ENCODE assay signal across 8 cellular contexts in the genomic region with DNA sequence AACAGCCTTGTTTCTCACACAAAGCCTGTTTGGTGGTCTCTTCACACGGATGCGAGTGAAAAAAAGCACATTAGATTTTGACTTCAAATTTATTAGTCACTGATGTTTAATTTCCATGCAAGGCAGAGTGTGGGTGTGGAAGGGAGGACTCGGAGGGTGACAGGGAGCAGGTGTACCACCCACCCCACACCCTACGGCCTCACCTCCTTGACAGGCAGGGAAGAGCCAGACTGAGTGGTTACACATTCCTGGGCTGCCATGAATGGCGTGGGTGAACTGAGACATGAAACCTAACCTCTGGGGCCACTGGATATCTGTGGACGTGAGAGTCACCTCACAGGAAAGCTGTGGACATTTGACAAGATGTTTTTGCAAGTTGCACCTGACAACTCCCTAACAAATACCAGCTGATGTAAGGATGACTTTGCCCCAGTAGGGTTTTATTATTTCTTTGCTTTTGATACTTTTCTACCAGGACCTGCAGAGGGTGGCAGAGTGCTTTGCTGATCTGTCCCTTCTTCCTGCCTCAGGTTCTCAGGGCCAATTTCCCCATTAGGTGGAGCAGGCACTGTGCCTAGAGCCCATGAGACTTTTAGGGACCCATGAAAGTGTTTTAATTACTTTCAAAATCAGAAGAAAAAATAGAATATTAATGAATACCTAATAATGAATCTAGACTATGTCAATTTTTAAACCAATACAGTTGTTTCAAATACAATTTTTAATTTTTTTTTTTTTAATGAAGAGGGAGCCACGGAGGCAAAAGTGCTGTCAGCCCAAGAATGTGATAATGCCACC. TPM values are rescaled to one million over a fixed set of nuclear protein-coding genes. Genes with fewer than 3 reads are reported as not detected.
DNase-seq lines count a peak whose midpoint lies in the region; ATAC-seq and TF ChIP-seq lines count a peak whose summit lies in the region.

No MANE protein-coding gene starts in this region.

- peak; percentile 21 for DNase-seq in DMS153 treated with DMSO at 0.1 percent for 48 hours (lab: John Stamatoyannopoulos, UW; ENCODE audit: unreplicated experiment)
- DNase-seq in MM.1S, result peak; percentile 48
- DNase-seq in activated CD4-positive, CD25-positive, alpha-beta regulatory T cell treated with anti-CD3 and anti-CD28 coated beads, Interleukin-2, amount 50 U/mL, for 16 hours (ENCODE audit: low read depth, low spot score), result peak; percentile 26
- DNase-seq in dermis microvascular lymphatic vessel endothelial cell (ENCODE audit: low read depth in 2 of 2), result peak; percentile 65 to 83
- no peak for DNase-seq in memory B cell (ENCODE audit: low spot score in 2 of 2)
- peak; percentile 23 to 56 for DNase-seq in stimulated activated effector memory CD8-positive, alpha-beta T cell treated with anti-CD3 and anti-CD28 coated beads, Interleukin-12 subunit alpha, Interleukin-12 subunit beta, amount 100 ng/mL, for 72 hours (ENCODE audit: low spot score in 2 of 2)

- no peaks in the 10 kb centered on the region for H3K9me3 ChIP-seq in MM.1S (replicated peaks; ENCODE audit: insufficient read depth, low read length)

- peak; percentile 56 for TF ChIP-seq CTCF in MM.1S (IDR thresholded peaks at IDR 0.05; ENCODE audit: low read length)

- no peak overlapping the region for H3K27ac Mint-ChIP-seq in memory B cell
- no peak overlapping the region for H3K27ac Mint-ChIP-seq in stimulated activated effector memory CD8-positive, alpha-beta T cell treated with anti-CD3 and anti-CD28 coated beads, Interleukin-12 subunit alpha, Interleukin-12 subunit beta, amount 100 ng/mL, for 72 hours

- no peaks in the 10 kb centered on the region for H4K20me1 ChIP-seq in MM.1S (ENCODE audit: insufficient read depth, low read length)

- no peaks in the 10 kb centered on the region for H3K27me3 ChIP-seq in MM.1S (replicated peaks; ENCODE audit: insufficient read depth, low read length)

- no peak overlapping the region for H3K4me3 ChIP-seq in MM.1S (ENCODE audit: low read length)

- H3K4me3 Mint-ChIP-seq in memory B cell, result no peak overlapping the region
- H3K4me3 Mint-ChIP-seq in stimulated activated effector memory CD8-positive, alpha-beta T cell treated with anti-CD3 and anti-CD28 coated beads, Interleukin-12 subunit alpha, Interleukin-12 subunit beta, amount 100 ng/mL, for 72 hours, result no peak overlapping the region

- H3K27me3 Mint-ChIP-seq in memory B cell, result peaks cover 22% of the 10 kb centered on the region

- no peaks in the 10 kb centered on the region for H3K9me3 Mint-ChIP-seq in memory B cell
- no peaks in the 10 kb centered on the region for H3K9me3 Mint-ChIP-seq in stimulated activated effector memory CD8-positive, alpha-beta T cell treated with anti-CD3 and anti-CD28 coated beads, Interleukin-12 subunit alpha, Interleukin-12 subunit beta, amount 100 ng/mL, for 72 hours

- no peak overlapping the region for H3K4me2 ChIP-seq in MM.1S (ENCODE audit: low read depth, low read length)

- H3K79me2 ChIP-seq in MM.1S (ENCODE audit: low read length), result no peaks in the 10 kb centered on the region

- no peak overlapping the region for H3K9ac ChIP-seq in MM.1S (ENCODE audit: low read length)

- no peaks in the 10 kb centered on the region for H3F3A ChIP-seq in MM.1S (ENCODE audit: insufficient read depth, low read length)

- no peaks in the 10 kb centered on the region for H3K9me2 ChIP-seq in MM.1S (replicated peaks; ENCODE audit: insufficient read depth, low read length)

- no peaks in the 10 kb centered on the region for H3K36me3 ChIP-seq in MM.1S (replicated peaks; ENCODE audit: insufficient read depth, low read length)

- no peaks in the 10 kb centered on the region for H3K4me1 ChIP-seq in MM.1S (ENCODE audit: low read length)

- H3K4me1 Mint-ChIP-seq in memory B cell, result no peaks in the 10 kb centered on the region
- peaks cover 7% of the 10 kb centered on the region for H3K4me1 Mint-ChIP-seq in stimulated activated effector memory CD8-positive, alpha-beta T cell treated with anti-CD3 and anti-CD28 coated beads, Interleukin-12 subunit alpha, Interleukin-12 subunit beta, amount 100 ng/mL, for 72 hours

- H3K36me3 Mint-ChIP-seq in memory B cell, result no peaks in the 10 kb centered on the region
- no peaks in the 10 kb centered on the region for H3K36me3 Mint-ChIP-seq in stimulated activated effector memory CD8-positive, alpha-beta T cell treated with anti-CD3 and anti-CD28 coated beads, Interleukin-12 subunit alpha, Interleukin-12 subunit beta, amount 100 ng/mL, for 72 hours

- H2AFZ ChIP-seq in MM.1S (ENCODE audit: low read length), result no peak overlapping the region

- peak; percentile 75 for ATAC-seq in GM21447 (IDR thresholded peaks at IDR 0.05; ENCODE audit: unreplicated experiment)
- peak; percentile 50 for ATAC-seq in memory B cell (ENCODE audit: low read depth)
- ATAC-seq in stimulated activated effector memory CD8-positive, alpha-beta T cell treated with anti-CD3 and anti-CD28 coated beads, Interleukin-12 subunit alpha, Interleukin-12 subunit beta, amount 100 ng/mL, for 72 hours, result peak; percentile 89
- no peak for ATAC-seq in HG03095 (IDR thresholded peaks at IDR 0.05; ENCODE audit: unreplicated experiment)

- H3K27ac ChIP-seq in MM.1S (ENCODE audit: low read length), result no peak overlapping the region

RNA-seq across cellular contexts. Expression of a gene that starts 58.2 kb away (rescaled TPM):
- not detected in 2 replicates for total RNA-seq in dermis microvascular lymphatic vessel endothelial cell

Comparison
In these comparisons a context has a peak if more than half of its experiments do, and no peak if none do; other contexts are left out.
1. DNase-seq: peak in DMS153 treated with DMSO at 0.1 percent for 48 hours (single experiment), MM.1S (single experiment), activated CD4-positive, CD25-positive, alpha-beta regulatory T cell treated with anti-CD3 and anti-CD28 coated beads, Interleukin-2, amount 50 U/mL, for 16 hours (single experiment), dermis microvascular lymphatic vessel endothelial cell (2 of 2) and stimulated activated effector memory CD8-positive, alpha-beta T cell treated with anti-CD3 and anti-CD28 coated beads, Interleukin-12 subunit alpha, Interleukin-12 subunit beta, amount 100 ng/mL, for 72 hours (2 of 2); none in memory B cell (0 of 2).